Comparison of ENCODE assay signal across 8 cellular contexts in genomic region chr3:49007068-49007770, GRCh38. TPM values are rescaled to one million over a fixed set of nuclear protein-coding genes. Genes with fewer than 3 reads are reported as not detected.
DNase-seq lines count a peak whose midpoint lies in the region; ATAC-seq and TF ChIP-seq lines count a peak whose summit lies in the region.

Gene WDR6 (plus strand): TSS chr3:49007391. CDS start chr3:49007432, 41 bp downstream.

- peak; percentile 39 for TF ChIP-seq CTCF in colonic mucosa (IDR thresholded peaks at IDR 0.05)

- intact Hi-C loops in colonic mucosa (cut with DNase I), result no loop called here

- no peaks in the 10 kb centered on the region for H3K9me3 ChIP-seq in BLaER1 treated with 17β-estradiol and CSF1 and Interleukin-3, amounts not matched to agents 10 nM and 100 nM (replicated peaks in 1 of 11)
- no peaks in the 10 kb centered on the region for H3K9me3 ChIP-seq in colonic mucosa

- H3K4me2 ChIP-seq in BLaER1 treated with 17β-estradiol and CSF1 and Interleukin-3, amounts not matched to agents 10 nM and 100 nM, result peak within 1 kb of the TSS; percentile 94 to 100 (median 96)

- peak within 1 kb of the TSS; percentile 87 to 99 (median 95) for H3K27ac ChIP-seq in BLaER1 treated with 17β-estradiol and CSF1 and Interleukin-3, amounts not matched to agents 10 nM and 100 nM
- H3K27ac ChIP-seq in colonic mucosa (peak within 1 kb of the TSS; percentile 99), layer of hippocampus (ENCODE audit: low read depth, low read length) (peak within 1 kb of the TSS; percentile 98)

- H3K4me1 ChIP-seq in BLaER1 treated with 17β-estradiol and CSF1 and Interleukin-3, amounts not matched to agents 10 nM and 100 nM, result peaks cover 28 to 44% (median 36%) of the 10 kb centered on the region in 10 experiments
- peaks cover 7% of the 10 kb centered on the region for H3K4me1 ChIP-seq in colonic mucosa

- ATAC-seq in HG03460 (IDR thresholded peaks at IDR 0.05; ENCODE audit: unreplicated experiment), result peak; percentile 83

- H4K20me1 ChIP-seq in BLaER1 treated with 17β-estradiol and CSF1 and Interleukin-3, amounts not matched to agents 10 nM and 100 nM, result peaks cover 17 to 44% (median 42%) of the 10 kb centered on the region in 11 experiments; a peak in 21 of 22 replicates

- no peaks in the 10 kb centered on the region for H3K27me3 ChIP-seq in BLaER1 treated with 17β-estradiol and CSF1 and Interleukin-3, amounts not matched to agents 10 nM and 100 nM
- H3K27me3 ChIP-seq in colonic mucosa, result no peaks in the 10 kb centered on the region
- no peaks in the 10 kb centered on the region for H3K27me3 ChIP-seq in layer of hippocampus (ENCODE audit: control insufficient read depth, insufficient read depth, low read length)

- H3K4me3 ChIP-seq in BLaER1 treated with 17β-estradiol and CSF1 and Interleukin-3, amounts not matched to agents 10 nM and 100 nM, result peak within 1 kb of the TSS; percentile 67 to 91 (median 80)
- H3K4me3 ChIP-seq in colonic mucosa, result peak within 1 kb of the TSS; percentile 78

- peak within 1 kb of the TSS; percentile 87 to 99 (median 94) for H3K9ac ChIP-seq in BLaER1 treated with 17β-estradiol and CSF1 and Interleukin-3, amounts not matched to agents 10 nM and 100 nM
- H3K9ac ChIP-seq in colonic mucosa (ENCODE audit: low read depth in 2 of 2, low read length in 2 of 2), result peak within 1 kb of the TSS; percentile 87 to 92

- peak; percentile 94 for DNase-seq in GM19240 (ENCODE audit: insufficient read length, low spot score)
- DNase-seq in NCI-H524 treated with DMSO at 0.1 percent for 48 hours (lab: John Stamatoyannopoulos, UW), result peak; percentile 90
- DNase-seq in activated CD4-positive, alpha-beta T cell treated with anti-CD3 and anti-CD28 coated beads for 48 hours, result peak; percentile 99
- DNase-seq in colonic mucosa, result peak; percentile 97
- DNase-seq in stimulated activated CD4-positive, alpha-beta T cell treated with anti-CD3 and anti-CD28 coated beads, Interleukin-1b, Interleukin-23, amount 100 ng/mL, for 4 hours (ENCODE audit: low read depth in 2 of 2), result peak; percentile 91 to 92

- H3K36me3 ChIP-seq in BLaER1 treated with 17β-estradiol and CSF1 and Interleukin-3, amounts not matched to agents 10 nM and 100 nM, result peaks cover 13 to 30% (median 18%) of the 10 kb centered on the region in 11 experiments
- no peaks in the 10 kb centered on the region for H3K36me3 ChIP-seq in colonic mucosa

RNA-seq across cellular contexts. Expression of gene WDR6, which starts in this region (rescaled TPM):
- 100 to 1,000 TPM in 1 of 2 donors, 10 to 100 TPM in 1; 92.3 to 150 TPM for total RNA-seq in colonic mucosa

Comparison
In these comparisons a context has a peak if more than half of its experiments do, and no peak if none do; other contexts are left out.
1. Peak in every context shown above with its lines: DNase-seq, ATAC-seq, H3K4me3 ChIP-seq and H3K27ac ChIP-seq.